In genomic region chr4:5066101-5066500, GRCh38 we compare ENCODE assay signal across 21 cellular contexts. TPM values are rescaled to one million over a fixed set of nuclear protein-coding genes. Genes with fewer than 3 reads are reported as not detected.
"Had no signal": no experiment of that assay in that cellular context is flagged by ENCODE, and none has a peak within 500 bp of the region (broad histone marks: within the 10 kb centered on the region; RNA-seq: fewer than 3 reads in every experiment).

No MANE protein-coding gene starts in this region.

- DNase-seq: KBM-7, MV-4-11, NCI-H1048, NCI-H1105, NCI-H1417, NCI-H146, NCI-H1694 treated with DMSO at 0.1 percent for 48 hours, NCI-H1930, NCI-H2081, NCI-H2107, NCI-H2227 treated with DMSO at 0.1 percent for 48 hours, NCI-H526, Right ventricle myocardium superior, RPMI8226, SIG-M5, SK-N-SH had no signal

- H3K27ac ChIP-seq: SJSA1 had no signal

- H3K36me3 ChIP-seq: SJSA1 had no signal

- H3K4me1 ChIP-seq: SJSA1 had no signal

- H3K9me3 ChIP-seq: SJSA1, SK-N-SH had no signal

- H3K27me3 ChIP-seq: SJSA1 had no signal

- H3K9ac ChIP-seq: SK-N-SH had no signal

- H3K4me3 ChIP-seq: SJSA1 had no signal

RNA-seq across cellular contexts. Expression of gene STK32B, which starts 14.8 kb away (rescaled TPM):
- total RNA-seq: HT-29, MCF 10A had no signal

RNA-seq across cellular contexts. Expression of gene CYTL1, which starts 46.8 kb away (rescaled TPM):
- total RNA-seq: HT-29, LHCN-M2, MCF 10A, NCI-H460, Right ventricle myocardium superior had no signal
